In genomic region chr9:102845847-102846246, GRCh38 we compare ENCODE assay signal across 22 cellular contexts.
"Had no signal": no experiment of that assay in that cellular context is flagged by ENCODE, and none has a peak within 500 bp of the region (broad histone marks: within the 10 kb centered on the region; RNA-seq: fewer than 3 reads in every experiment).

No MANE protein-coding gene starts in this region.

- DNase-seq: activated B cell treated with CpG ODN at 0.5 μM for 24 hours; activated CD4-positive, alpha-beta T cell treated with anti-CD3 and anti-CD28 coated beads for 1 hour; activated CD4-positive, alpha-beta T cell treated with anti-CD3 and anti-CD28 coated beads, Interleukin-2, amount 10 ng/mL, durations not matched to agents 24 days and 14 days; activated CD4-positive, alpha-beta T cell treated with anti-CD3 and anti-CD28 coated beads, Interleukin-2, amount 50 U/mL, for 48 hours; activated CD8-positive, alpha-beta memory T cell treated with anti-CD3 and anti-CD28 coated beads, Interleukin-2, amount 10 ng/mL, durations not matched to agents 7 days and 5 days; activated effector memory CD4-positive, alpha-beta T cell treated with Interleukin-2 at 50 U/mL for 16 hours; activated naive CD4-positive, alpha-beta T cell; activated naive CD8-positive, alpha-beta T cell treated with anti-CD3 and anti-CD28 coated beads, Interleukin-2, amount 50 U/mL, for 24 hours; activated T-cell treated with anti-CD3 and anti-CD28 coated beads, Interleukin-2, amount 50 U/mL, for 24 hours; amniotic stem cell; MG63; MV-4-11; NCI-H1092 treated with DMSO at 0.1 percent for 48 hours; NCI-H1694 treated with DMSO at 0.1 percent for 48 hours; NCI-H2029 treated with DMSO at 0.1 percent for 48 hours; NCI-H510A treated with DMSO at 0.1 percent for 48 hours; NCI-H774; OCI-M1; RPMI8226; T-cell; T-helper 2 cell; T1000 had no signal
